12 cellular contexts compared by ENCODE assay signal in genomic region chr5:124527220-124527991, GRCh38.
DNase-seq lines count a peak whose midpoint lies in the region; ATAC-seq and TF ChIP-seq lines count a peak whose summit lies in the region.
"Had no signal": no experiment of that assay in that cellular context is flagged by ENCODE, and none has a peak within 500 bp of the region (broad histone marks: within the 10 kb centered on the region; RNA-seq: fewer than 3 reads in every experiment).

No MANE protein-coding gene starts in this region.

- CTCF ChIA-PET in activated CD4-positive, alpha-beta T cell treated with anti-CD3 and anti-CD28 coated beads for 36 hours (lab: Charles Lee) = no interaction called here

- ATAC-seq in activated CD4-positive, alpha-beta T cell treated with anti-CD3 and anti-CD28 coated beads for 36 hours = peak; percentile 70
- peak; percentile 31 for ATAC-seq in HG03521 (IDR thresholded peaks at IDR 0.05; ENCODE audit: unreplicated experiment)
- peak; percentile 65 for ATAC-seq in thoracic aorta (ENCODE audit: insufficient number of reproducible peaks, low FRiP score, low read depth)

- peaks cover 2% of the 10 kb centered on the region for H3K9me3 Mint-ChIP-seq in activated CD4-positive, alpha-beta T cell treated with anti-CD3 and anti-CD28 coated beads for 36 hours (ENCODE audit: low read depth)

- H3K4me1 Mint-ChIP-seq in activated CD4-positive, alpha-beta T cell treated with anti-CD3 and anti-CD28 coated beads for 36 hours = peaks cover 12% of the 10 kb centered on the region

- H3K27ac Mint-ChIP-seq in activated CD4-positive, alpha-beta T cell treated with anti-CD3 and anti-CD28 coated beads for 36 hours = no peak overlapping the region
- H3K27ac Mint-ChIP-seq: nephron had no signal

- peaks cover 0 to 17% of the 10 kb centered on the region in 2 donors for H3K4me1 ChIP-seq in thoracic aorta (ENCODE audit: control insufficient read depth in 1 of 2, low read depth in 2 of 2)
- peaks cover 3% of the 10 kb centered on the region; the same call in 1 of the 2 replicates for H3K4me1 ChIP-seq in MM.1S (ENCODE audit: low read length)

- H3K9me2 ChIP-seq in MM.1S (replicated peaks; ENCODE audit: insufficient read depth, low read length) = no peaks in the 10 kb centered on the region

- POLR2A ChIA-PET in activated CD4-positive, alpha-beta T cell treated with anti-CD3 and anti-CD28 coated beads for 36 hours (lab: Charles Lee) = no interaction called here

- H3K9me3 ChIP-seq in thoracic aorta (no peaks in the 10 kb centered on the region), MM.1S (replicated peaks; ENCODE audit: insufficient read depth, low read length) (no peaks in the 10 kb centered on the region)

- no peak overlapping the region for H3K27ac ChIP-seq in thoracic aorta
- no peak overlapping the region for H3K27ac ChIP-seq in MM.1S (ENCODE audit: low read length)

- H3K9ac ChIP-seq in MM.1S (ENCODE audit: low read length) = no peak overlapping the region

- H4K20me1 ChIP-seq in MM.1S (ENCODE audit: insufficient read depth, low read length) = no peaks in the 10 kb centered on the region

- H2AFZ ChIP-seq in MM.1S (ENCODE audit: low read length) = no peak overlapping the region

- no peak for DNase-seq in activated CD4-positive, alpha-beta T cell treated with anti-CD3 and anti-CD28 coated beads for 36 hours
- DNase-seq in activated CD4-positive, alpha-beta T cell treated with anti-CD3 and anti-CD28 coated beads for 48 hours = no peak
- peak; percentile 24 for DNase-seq in globus pallidus (ENCODE audit: low spot score)
- DNase-seq in thoracic aorta (ENCODE audit: low spot score) = no peak
- no peak for DNase-seq in MM.1S
- no peak for DNase-seq in stimulated activated CD4-positive, alpha-beta T cell treated with anti-CD3 and anti-CD28 coated beads, Interleukin-2, amount 100 ng/mL, for 48 hours
- no peak for DNase-seq in SHP77 treated with DMSO at 0.1 percent for 48 hours (lab: John Stamatoyannopoulos, UW)
- DNase-seq: 8988T; activated CD4-positive, CD25-positive, alpha-beta regulatory T cell; NCI-H1105 treated with DMSO at 0.1 percent for 48 hours had no signal

- no peak for TF ChIP-seq CTCF in thoracic aorta (IDR thresholded peaks at IDR 0.05)
- TF ChIP-seq CTCF in MM.1S (IDR thresholded peaks at IDR 0.05; ENCODE audit: low read length) = no peak

- intact Hi-C loops in activated CD4-positive, alpha-beta T cell treated with anti-CD3 and anti-CD28 coated beads for 36 hours (cut with DNase I, micrococcal nuclease) = loop anchor here in 1 of 2 experiments (5.0 kb wide), 2 partner anchors 120 to 1910 kb away; no protein-coding TSS in a partner anchor

- H3K79me2 ChIP-seq in MM.1S (ENCODE audit: low read length) = no peaks in the 10 kb centered on the region

- H3K4me3 ChIP-seq in thoracic aorta (no peak overlapping the region), MM.1S (ENCODE audit: low read length) (no peak overlapping the region)

- H3K4me2 ChIP-seq in MM.1S (ENCODE audit: low read depth, low read length) = no peak overlapping the region

- H3K27me3 ChIP-seq in thoracic aorta (replicated peaks; ENCODE audit: insufficient read depth) (no peaks in the 10 kb centered on the region), MM.1S (replicated peaks; ENCODE audit: insufficient read depth, low read length) (no peaks in the 10 kb centered on the region)

- no peaks in the 10 kb centered on the region for H3K36me3 Mint-ChIP-seq in activated CD4-positive, alpha-beta T cell treated with anti-CD3 and anti-CD28 coated beads for 36 hours (ENCODE audit: low read depth)

- H3K36me3 ChIP-seq in thoracic aorta = no peaks in the 10 kb centered on the region
- no peaks in the 10 kb centered on the region for H3K36me3 ChIP-seq in MM.1S (replicated peaks; ENCODE audit: insufficient read depth, low read length)

- no peaks in the 10 kb centered on the region for H3F3A ChIP-seq in MM.1S (ENCODE audit: insufficient read depth, low read length)

- H3K4me3 Mint-ChIP-seq in activated CD4-positive, alpha-beta T cell treated with anti-CD3 and anti-CD28 coated beads for 36 hours = no peak overlapping the region
- H3K4me3 Mint-ChIP-seq: nephron had no signal

- peaks cover 16% of the 10 kb centered on the region for H3K27me3 Mint-ChIP-seq in activated CD4-positive, alpha-beta T cell treated with anti-CD3 and anti-CD28 coated beads for 36 hours
